18 cellular contexts compared by ENCODE assay signal in genomic region chr11:74070713-74071506, GRCh38.
DNase-seq lines count a peak whose midpoint lies in the region; ATAC-seq and TF ChIP-seq lines count a peak whose summit lies in the region.
"Had no signal": no experiment of that assay in that cellular context is flagged by ENCODE, and none has a peak within 500 bp of the region (broad histone marks: within the 10 kb centered on the region; RNA-seq: fewer than 3 reads in every experiment).

No MANE protein-coding gene starts in this region.

- H3K9me3 ChIP-seq in prostate gland: no peaks in the 10 kb centered on the region
- H3K9me3 ChIP-seq: left lung, tibial nerve had no signal

- peaks cover 30 to 37% of the 10 kb centered on the region in 2 donors for H3K36me3 Mint-ChIP-seq in stimulated activated naive B cell treated with anti-CD40 and anti-IgM and Interleukin-4, amounts not matched to agents 10 μg/mL and 1 μg/mL and 100 μg/mL, for 72 hours

- no peak overlapping the region for H3K27ac Mint-ChIP-seq in stimulated activated naive B cell treated with anti-CD40 and anti-IgM and Interleukin-4, amounts not matched to agents 10 μg/mL and 1 μg/mL and 100 μg/mL, for 72 hours
- H3K27ac Mint-ChIP-seq: activated naive CD4-positive, alpha-beta T cell treated with anti-CD3 and anti-CD28 coated beads, Interleukin-2, amount 10 ng/mL, durations not matched to agents 7 days and 5 days; B cell had no signal

- WGBS in prostate gland: 38% methylated on average over 4 of the region's 4 CpGs

- H3K4me3 ChIP-seq in prostate gland: no peak overlapping the region
- H3K4me3 ChIP-seq: left lung, tibial nerve had no signal

- H3K9me3 Mint-ChIP-seq in stimulated activated naive B cell treated with anti-CD40 and anti-IgM and Interleukin-4, amounts not matched to agents 10 μg/mL and 1 μg/mL and 100 μg/mL, for 72 hours: no peaks in the 10 kb centered on the region
- H3K9me3 Mint-ChIP-seq: activated naive CD4-positive, alpha-beta T cell treated with anti-CD3 and anti-CD28 coated beads, Interleukin-2, amount 10 ng/mL, durations not matched to agents 7 days and 5 days; effector memory CD8-positive, alpha-beta T cell; naive B cell had no signal

- no peaks in the 10 kb centered on the region for H3K27me3 Mint-ChIP-seq in stimulated activated naive B cell treated with anti-CD40 and anti-IgM and Interleukin-4, amounts not matched to agents 10 μg/mL and 1 μg/mL and 100 μg/mL, for 72 hours
- H3K27me3 Mint-ChIP-seq: activated naive CD4-positive, alpha-beta T cell treated with anti-CD3 and anti-CD28 coated beads, Interleukin-2, amount 10 ng/mL, durations not matched to agents 7 days and 5 days; B cell; effector memory CD8-positive, alpha-beta T cell; naive B cell had no signal

- H3K4me1 ChIP-seq in prostate gland (replicated peaks): peaks cover 8% of the 10 kb centered on the region
- H3K4me1 ChIP-seq: left lung had no signal

- H3K27me3 ChIP-seq in prostate gland (replicated peaks; ENCODE audit: insufficient read depth): no peaks in the 10 kb centered on the region
- H3K27me3 ChIP-seq: left lung, tibial nerve had no signal

- H3K36me3 ChIP-seq in prostate gland: no peaks in the 10 kb centered on the region

- no peak for ATAC-seq in stimulated activated naive B cell treated with anti-CD40 and anti-IgM and Interleukin-4, amounts not matched to agents 10 μg/mL and 1 μg/mL and 100 μg/mL, for 72 hours (replicated peaks)
- ATAC-seq: effector memory CD8-positive, alpha-beta T cell had no signal

- H3K27ac ChIP-seq in prostate gland: peak overlapping the region; percentile 72 to 84
- H3K27ac ChIP-seq: tibial nerve had no signal

- no peak for TF ChIP-seq POLR2A in prostate gland (IDR thresholded peaks at IDR 0.05)

- no peak for TF ChIP-seq CTCF in prostate gland (IDR thresholded peaks at IDR 0.05)

- no peak overlapping the region for H3K4me3 Mint-ChIP-seq in stimulated activated naive B cell treated with anti-CD40 and anti-IgM and Interleukin-4, amounts not matched to agents 10 μg/mL and 1 μg/mL and 100 μg/mL, for 72 hours
- H3K4me3 Mint-ChIP-seq: activated naive CD4-positive, alpha-beta T cell treated with anti-CD3 and anti-CD28 coated beads, Interleukin-2, amount 10 ng/mL, durations not matched to agents 7 days and 5 days; B cell; effector memory CD8-positive, alpha-beta T cell; naive B cell had no signal

- DNase-seq in COLO829 (ENCODE audit: low spot score): peak; percentile 23
- DNase-seq in NCI-H2029 (lab: John Stamatoyannopoulos, UW): peak; percentile 57
- DNase-seq in astrocyte of the hippocampus (ENCODE audit: low read depth, low spot score): peak; percentile 82
- DNase-seq in prostate gland (ENCODE audit: low spot score): peak; percentile 33
- no peak for DNase-seq in dedifferentiated amniotic fluid mesenchymal stem cell (ENCODE audit: extremely low spot score)
- no peak for DNase-seq in stimulated activated naive B cell treated with anti-CD40 and anti-IgM and Interleukin-4, amounts not matched to agents 10 μg/mL and 1 μg/mL and 100 μg/mL, for 72 hours
- DNase-seq in NCI-H524 treated with DMSO at 0.1 percent for 48 hours (lab: John Stamatoyannopoulos, UW): no peak
- no peak for DNase-seq in cortex of kidney (lab: John Stamatoyannopoulos, UW)
- DNase-seq: activated CD4-positive, CD25-positive, alpha-beta regulatory T cell treated with anti-CD3 and anti-CD28 coated beads, Interleukin-2, amount 50 U/mL, for 72 hours; activated CD8-positive, alpha-beta memory T cell treated with anti-CD3 and anti-CD28 coated beads, Interleukin-2, amount 50 U/mL, for 4 hours; activated naive CD4-positive, alpha-beta T cell treated with anti-CD3 and anti-CD28 coated beads, Interleukin-2, amount 10 ng/mL, durations not matched to agents 7 days and 5 days; DND-41; effector memory CD8-positive, alpha-beta T cell; left lung; naive B cell; retina had no signal

- intact Hi-C loops in prostate gland (cut with DNase I): no loop called here

- peaks cover 0 to 4% of the 10 kb centered on the region in 2 donors for H3K4me1 Mint-ChIP-seq in stimulated activated naive B cell treated with anti-CD40 and anti-IgM and Interleukin-4, amounts not matched to agents 10 μg/mL and 1 μg/mL and 100 μg/mL, for 72 hours
- H3K4me1 Mint-ChIP-seq: activated naive CD4-positive, alpha-beta T cell treated with anti-CD3 and anti-CD28 coated beads, Interleukin-2, amount 10 ng/mL, durations not matched to agents 7 days and 5 days; B cell had no signal

Comparison
In these comparisons a context has a peak if more than half of its experiments do, and no peak if none do; other contexts are left out.
1. DNase-seq: peak in COLO829 (single experiment), NCI-H2029 (single experiment), astrocyte of the hippocampus (single experiment) and prostate gland (single experiment); none in dedifferentiated amniotic fluid mesenchymal stem cell (single experiment), stimulated activated naive B cell treated with anti-CD40 and anti-IgM and Interleukin-4, amounts not matched to agents 10 μg/mL and 1 μg/mL and 100 μg/mL, for 72 hours (single experiment), NCI-H524 treated with DMSO at 0.1 percent for 48 hours (single experiment) and cortex of kidney (single experiment).